Comparison of ENCODE assay signal across 18 cellular contexts in genomic region chr4:38210396-38211114, GRCh38.
DNase-seq lines count a peak whose midpoint lies in the region; ATAC-seq and TF ChIP-seq lines count a peak whose summit lies in the region.
"Had no signal": no experiment of that assay in that cellular context is flagged by ENCODE, and none has a peak within 500 bp of the region (broad histone marks: within the 10 kb centered on the region; RNA-seq: fewer than 3 reads in every experiment).

No MANE protein-coding gene starts in this region.

- TF ChIP-seq POLR2A in IMR-90 (IDR thresholded peaks at IDR 0.05; ENCODE audit: low read depth, low read length), result no peak

- H3K27ac ChIP-seq in IMR-90 (ENCODE audit: insufficient read depth, low read length) (no peak overlapping the region), thoracic aorta (peak overlapping the region; percentile 90 to 92)

- peaks cover 7% of the 10 kb centered on the region in 2 donors for H3K9me3 Mint-ChIP-seq in activated naive CD4-positive, alpha-beta T cell treated with anti-CD3 and anti-CD28 coated beads, Interleukin-2, amount 50 U/mL, for 72 hours

- no peak overlapping the region for H3K4me2 ChIP-seq in IMR-90 (ENCODE audit: low read depth, low read length)

- H2BK5ac ChIP-seq in IMR-90 (ENCODE audit: low read depth, low read length, poor library complexity, severe bottlenecking), result no peak overlapping the region

- intact Hi-C loops in IMR-90 (cut with micrococcal nuclease), result no loop called here

- H3K27ac Mint-ChIP-seq in activated naive CD4-positive, alpha-beta T cell treated with anti-CD3 and anti-CD28 coated beads, Interleukin-2, amount 50 U/mL, for 72 hours, result no peak overlapping the region
- H3K27ac Mint-ChIP-seq: activated T-helper 17 cell treated with anti-CD3 and anti-CD28 coated beads, Interleukin-2, amount 50 U/mL, for 72 hours had no signal

- no peak overlapping the region for H4K91ac ChIP-seq in IMR-90 (ENCODE audit: insufficient read depth, low read depth, low read length)

- H3K9me3 ChIP-seq in IMR-90 (ENCODE audit: control insufficient read depth, insufficient read depth, low read length) (no peaks in the 10 kb centered on the region; the same call in 1 of the 2 replicates), thoracic aorta (no peaks in the 10 kb centered on the region)
- H3K9me3 ChIP-seq: Peyer's patch had no signal

- no peak overlapping the region for H4K5ac ChIP-seq in IMR-90 (ENCODE audit: low read depth, low read length)

- H3K14ac ChIP-seq in IMR-90 (replicated peaks; ENCODE audit: low read depth, low read length), result no peak overlapping the region

- no TSS peak for BruUV-seq in IMR-90 (replicated peaks; lab: Mats Ljungman, UMichigan)

- TF ChIP-seq CTCF in IMR-90 (conservative IDR thresholded peaks at IDR 0.05; ENCODE audit: low read depth, low read length), result no peak
- no peak for TF ChIP-seq CTCF in thoracic aorta (IDR thresholded peaks at IDR 0.05)

- no peak overlapping the region for H3K23ac ChIP-seq in IMR-90 (ENCODE audit: low read depth, low read length)

- H3K4me3 ChIP-seq in IMR-90 (ENCODE audit: insufficient read depth, low read depth, low read length) (no peak overlapping the region), thoracic aorta (peak overlapping the region; percentile 60)
- H3K4me3 ChIP-seq: Peyer's patch had no signal

- no peak overlapping the region for H2BK120ac ChIP-seq in IMR-90 (ENCODE audit: low read depth, low read length)

- no peak overlapping the region for H3K9ac ChIP-seq in IMR-90 (ENCODE audit: low read depth, low read length)

- 60% methylated on average over 3 of the region's 11 CpGs; no CpG with 5 or more reads in 1 of the 2 experiments for WGBS in IMR-90 (ENCODE audit: extremely low coverage in 2 of 2, insufficient read length in 1 of 2), 2 experiments

- H3K36me3 Mint-ChIP-seq in activated naive CD4-positive, alpha-beta T cell treated with anti-CD3 and anti-CD28 coated beads, Interleukin-2, amount 50 U/mL, for 72 hours, result peaks cover 5 to 8% of the 10 kb centered on the region in 2 donors
- H3K36me3 Mint-ChIP-seq: brain had no signal

- 0 out of 2 replicates have a peak, but pooled peaks cover 4% of the 10 kb centered on the region for H3K4me1 ChIP-seq in IMR-90 (ENCODE audit: control insufficient read depth, insufficient read depth, low read length)
- peaks cover 21 to 30% of the 10 kb centered on the region in 2 donors for H3K4me1 ChIP-seq in thoracic aorta (ENCODE audit: control insufficient read depth in 1 of 2, low read depth in 2 of 2)

- no peak overlapping the region for H2BK20ac ChIP-seq in IMR-90 (ENCODE audit: low read depth, low read length)

- H3K79me1 ChIP-seq in IMR-90 (ENCODE audit: low read depth in 1 of 2, low read length in 2 of 2), result no peaks in the 10 kb centered on the region

- no peak overlapping the region for H3K4ac ChIP-seq in IMR-90 (ENCODE audit: low read depth, low read length)

- no peak overlapping the region for H4K8ac ChIP-seq in IMR-90 (ENCODE audit: low read depth in 2 of 2, low read length in 2 of 2)

- POLR2A ChIA-PET in IMR-90 (lab: Charles Lee; ENCODE audit: unreplicated experiment), result no interaction called here

- dilution Hi-C loops in IMR-90 (cut with HindIII; ENCODE audit: low sequenced_read_pairs, unreplicated experiment), result no loop called here

- H3K56ac ChIP-seq in IMR-90 (ENCODE audit: extremely low read depth, insufficient read depth, low read length), result no peak overlapping the region

- H2AK9ac ChIP-seq in IMR-90 (replicated peaks; ENCODE audit: low read depth, low read length, poor library complexity), result peak overlapping the region; percentile 55

- H2AK5ac ChIP-seq in IMR-90 (ENCODE audit: low read depth, low read length), result no peak overlapping the region

- ATAC-seq in IMR-90 (ENCODE audit: low read depth) (no peak), thoracic aorta (ENCODE audit: insufficient number of reproducible peaks, low FRiP score, low read depth) (peak; percentile 46), GM19455 (IDR thresholded peaks at IDR 0.05; ENCODE audit: unreplicated experiment) (no peak)
- ATAC-seq in activated naive CD4-positive, alpha-beta T cell treated with anti-CD3 and anti-CD28 coated beads, Interleukin-2, amount 50 U/mL, for 72 hours, result no peak
- ATAC-seq: activated T-helper 17 cell treated with anti-CD3 and anti-CD28 coated beads, Interleukin-2, amount 50 U/mL, for 72 hours had no signal

- DNase-seq in IMR-90 (no peak), dermis blood vessel endothelial cell (peak; percentile 43), kidney tubule cell (ENCODE audit: low spot score) (peak; percentile 28), thoracic aorta (ENCODE audit: low spot score) (no peak), NCI-H2227 (lab: John Stamatoyannopoulos, UW; ENCODE audit: unreplicated experiment) (no peak), NCI-H82 treated with DMSO at 0.1 percent for 48 hours (lab: John Stamatoyannopoulos, UW; ENCODE audit: unreplicated experiment) (no peak)
- DNase-seq in activated naive CD4-positive, alpha-beta T cell treated with anti-CD3 and anti-CD28 coated beads, Interleukin-2, amount 50 U/mL, for 72 hours (ENCODE audit: low spot score in 2 of 2), result no peak
- DNase-seq: activated CD4-positive, alpha-beta T cell treated with anti-CD3 and anti-CD28 coated beads, Interleukin-2, amount 50 U/mL, for 1 hour; CD4-positive, alpha-beta memory T cell; GF-D8; NCI-H1092; NCI-H524; Peyer's patch; stimulated activated CD4-positive, alpha-beta T cell treated with anti-CD3 and anti-CD28 coated beads, Interleukin-4, amount 100 ng/mL, for 4 hours; stimulated activated naive CD4-positive, alpha-beta T cell treated with Interleukin-2 at 50 U/mL for 16 hours had no signal

- no peak for TF ChIP-seq RAD21 in IMR-90 (IDR thresholded peaks at IDR 0.05; ENCODE audit: low read length)

- no peaks in the 10 kb centered on the region for H4K20me1 ChIP-seq in IMR-90 (ENCODE audit: insufficient read depth, low read length)

- no peak overlapping the region for H2AFZ ChIP-seq in IMR-90 (replicated peaks; ENCODE audit: low read length, poor library complexity)

- in situ Hi-C loops in IMR-90 (cut with MboI; ENCODE audit: low sequenced_read_pairs), result no loop called here

- H3K18ac ChIP-seq in IMR-90 (ENCODE audit: low read depth, low read length), result no peak overlapping the region

- H2BK15ac ChIP-seq in IMR-90 (ENCODE audit: low read depth, low read length), result no peak overlapping the region; the same call in 2 of the 3 replicates

- H3K27me3 ChIP-seq in IMR-90 (ENCODE audit: control insufficient read depth, insufficient read depth, low read length) (no peaks in the 10 kb centered on the region; the same call in 1 of the 2 replicates), thoracic aorta (replicated peaks; ENCODE audit: insufficient read depth) (no peaks in the 10 kb centered on the region)
- H3K27me3 ChIP-seq: Peyer's patch had no signal

- H3K9me1 ChIP-seq in IMR-90 (ENCODE audit: insufficient read depth, low read length), result no peaks in the 10 kb centered on the region

- CTCF ChIA-PET in IMR-90 (lab: Yijun Ruan, JAX), result interaction anchor here (0.5 to 0.6 kb wide), 2 partner anchors 26 to 107 kb away, joined by 3 to 4 read pairs; no protein-coding TSS in a partner anchor

- no peaks in the 10 kb centered on the region for H3K36me3 ChIP-seq in IMR-90 (ENCODE audit: control insufficient read depth, insufficient read depth, low read length)
- H3K36me3 ChIP-seq in thoracic aorta, result no peaks in the 10 kb centered on the region
- H3K36me3 ChIP-seq: Peyer's patch had no signal

TF ChIP-seq in IMR-90, 13 proteins besides CTCF, POLR2A, EP300 and RAD21:
- TF ChIP-seq MAFK (IDR thresholded peaks at IDR 0.05; ENCODE audit: low read depth, low read length) (peak; percentile 68), RCOR1 (IDR thresholded peaks at IDR 0.05; ENCODE audit: insufficient replicate concordance, low read length) (no peak)
TF ChIP-seq in IMR-90: peak in this region for 1.

Comparison
In these comparisons a context has a peak if more than half of its experiments do, and no peak if none do; other contexts are left out.
1. DNase-seq: peak in dermis blood vessel endothelial cell (single experiment) and kidney tubule cell (single experiment); none in IMR-90 (single experiment), thoracic aorta (single experiment), NCI-H2227 (single experiment), NCI-H82 treated with DMSO at 0.1 percent for 48 hours (single experiment) and activated naive CD4-positive, alpha-beta T cell treated with anti-CD3 and anti-CD28 coated beads, Interleukin-2, amount 50 U/mL, for 72 hours (0 of 2).